ENCODE assay signal across 8 cellular contexts in genomic region chr14:64060648-64061096, GRCh38.
A peak's percentile ranks its signal among the peaks of the same experiment; 100 is the strongest.
DNase-seq lines count a peak whose midpoint lies in the region; ATAC-seq and TF ChIP-seq lines count a peak whose summit lies in the region.

No MANE protein-coding gene starts in this region.

- intact Hi-C loops in CD14-positive monocyte (cut with micrococcal nuclease), result no loop called here
- intact Hi-C loops in left lung (cut with DNase I), result no loop called here
- intact Hi-C loops in sigmoid colon (cut with DNase I), result no loop called here

- TF ChIP-seq EP300 in sigmoid colon (IDR thresholded peaks at IDR 0.05), result no peak

- H3K4me1 Mint-ChIP-seq in CD14-positive monocyte, result no peaks in the 10 kb centered on the region
- H3K4me1 Mint-ChIP-seq in activated T-helper 17 cell treated with anti-CD3 and anti-CD28 coated beads, Interleukin-2, amount 50 U/mL, for 72 hours, result peaks cover 8% of the 10 kb centered on the region
- no peaks in the 10 kb centered on the region for H3K4me1 Mint-ChIP-seq in stimulated activated memory B cell treated with anti-CD40 and anti-IgM and Interleukin-4, amounts not matched to agents 10 μg/mL and 1 μg/mL and 100 μg/mL, for 72 hours

- peak; percentile 37 for ATAC-seq in activated T-helper 17 cell treated with anti-CD3 and anti-CD28 coated beads, Interleukin-2, amount 50 U/mL, for 72 hours (replicated peaks)
- ATAC-seq in left lung (peak; percentile 71), HG02588 (IDR thresholded peaks at IDR 0.05; ENCODE audit: unreplicated experiment) (no peak)
- ATAC-seq in stimulated activated memory B cell treated with anti-CD40 and anti-IgM and Interleukin-4, amounts not matched to agents 10 μg/mL and 1 μg/mL and 100 μg/mL, for 72 hours, result no peak

- H3K9me3 Mint-ChIP-seq in CD14-positive monocyte, result peaks cover 0 to 2% (median 0%) of the 10 kb centered on the region in 7 donors
- no peaks in the 10 kb centered on the region for H3K9me3 Mint-ChIP-seq in activated T-helper 17 cell treated with anti-CD3 and anti-CD28 coated beads, Interleukin-2, amount 50 U/mL, for 72 hours
- no peaks in the 10 kb centered on the region for H3K9me3 Mint-ChIP-seq in stimulated activated memory B cell treated with anti-CD40 and anti-IgM and Interleukin-4, amounts not matched to agents 10 μg/mL and 1 μg/mL and 100 μg/mL, for 72 hours

- H3K4me1 ChIP-seq in left lung (no peaks in the 10 kb centered on the region), sigmoid colon (no peaks in the 10 kb centered on the region)

- no peaks in the 10 kb centered on the region for H3K9me3 ChIP-seq in left lung
- no peaks in the 10 kb centered on the region for H3K9me3 ChIP-seq in sigmoid colon

- H3K4me3 Mint-ChIP-seq in CD14-positive monocyte, result no peak overlapping the region
- H3K4me3 Mint-ChIP-seq in activated T-helper 17 cell treated with anti-CD3 and anti-CD28 coated beads, Interleukin-2, amount 50 U/mL, for 72 hours, result no peak overlapping the region
- no peak overlapping the region for H3K4me3 Mint-ChIP-seq in stimulated activated memory B cell treated with anti-CD40 and anti-IgM and Interleukin-4, amounts not matched to agents 10 μg/mL and 1 μg/mL and 100 μg/mL, for 72 hours

- H3K27me3 ChIP-seq in HL-60 (ENCODE audit: insufficient read depth, poor library complexity, severe bottlenecking), result peaks cover 3% of the 10 kb centered on the region
- no peaks in the 10 kb centered on the region for H3K27me3 ChIP-seq in left lung
- no peaks in the 10 kb centered on the region for H3K27me3 ChIP-seq in sigmoid colon

- no peak overlapping the region for H3K27ac ChIP-seq in HL-60 (replicated peaks)
- H3K27ac ChIP-seq in left lung, result no peak overlapping the region
- no peak overlapping the region for H3K27ac ChIP-seq in sigmoid colon

- no peak for TF ChIP-seq POLR2A in sigmoid colon (IDR thresholded peaks at IDR 0.05)

- H3K27ac Mint-ChIP-seq in CD14-positive monocyte, result no peak overlapping the region
- H3K27ac Mint-ChIP-seq in activated T-helper 17 cell treated with anti-CD3 and anti-CD28 coated beads, Interleukin-2, amount 50 U/mL, for 72 hours, result peak overlapping the region; percentile 29
- H3K27ac Mint-ChIP-seq in stimulated activated memory B cell treated with anti-CD40 and anti-IgM and Interleukin-4, amounts not matched to agents 10 μg/mL and 1 μg/mL and 100 μg/mL, for 72 hours, result no peak overlapping the region

- DNase-seq in CD14-positive monocyte (ENCODE audit: low spot score), result no peak
- DNase-seq in HL-60 (ENCODE audit: low read depth in 1 of 2, low spot score in 1 of 2), result no peak
- DNase-seq in left lung, result no peak
- DNase-seq in ureter (ENCODE audit: low spot score), result no peak
- no peak for DNase-seq in sigmoid colon

- 77 to 92% methylated on average over 5 of the region's 5 CpGs for WGBS in sigmoid colon, 2 donors

- H3K36me3 ChIP-seq in left lung (peaks cover 0 to 5% of the 10 kb centered on the region in 2 donors), sigmoid colon (peaks cover 0 to 11% (median 0%) of the 10 kb centered on the region in 4 donors)

- H3K27me3 Mint-ChIP-seq in CD14-positive monocyte (ENCODE audit: low read depth in 3 of 3), result peaks cover 3 to 6% (median 4%) of the 10 kb centered on the region in 3 donors
- no peaks in the 10 kb centered on the region for H3K27me3 Mint-ChIP-seq in activated T-helper 17 cell treated with anti-CD3 and anti-CD28 coated beads, Interleukin-2, amount 50 U/mL, for 72 hours
- H3K27me3 Mint-ChIP-seq in stimulated activated memory B cell treated with anti-CD40 and anti-IgM and Interleukin-4, amounts not matched to agents 10 μg/mL and 1 μg/mL and 100 μg/mL, for 72 hours, result no peaks in the 10 kb centered on the region

- no peaks in the 10 kb centered on the region for H3K36me3 Mint-ChIP-seq in CD14-positive monocyte
- H3K36me3 Mint-ChIP-seq in activated T-helper 17 cell treated with anti-CD3 and anti-CD28 coated beads, Interleukin-2, amount 50 U/mL, for 72 hours (ENCODE audit: low read depth), result peaks cover 85% of the 10 kb centered on the region
- peaks cover 9% of the 10 kb centered on the region for H3K36me3 Mint-ChIP-seq in stimulated activated memory B cell treated with anti-CD40 and anti-IgM and Interleukin-4, amounts not matched to agents 10 μg/mL and 1 μg/mL and 100 μg/mL, for 72 hours

- TF ChIP-seq CTCF in CD14-positive monocyte (IDR thresholded peaks at IDR 0.05) (peak; percentile 34), HL-60 (IDR thresholded peaks at IDR 0.05; ENCODE audit: insufficient read depth, low read length) (peak; percentile 38), left lung (IDR thresholded peaks at IDR 0.05) (peak; percentile 15 to 29), sigmoid colon (IDR thresholded peaks at IDR 0.05) (peak in 1 of 4 experiments; percentile 8)

- H3K4me3 ChIP-seq in HL-60 (replicated peaks; ENCODE audit: insufficient read depth, low read length) (no peak overlapping the region), left lung (no peak overlapping the region), sigmoid colon (no peak overlapping the region)

Comparison
In these comparisons a context has a peak if more than half of its experiments do, and no peak if none do; other contexts are left out.
1. ATAC-seq: peak in activated T-helper 17 cell treated with anti-CD3 and anti-CD28 coated beads, Interleukin-2, amount 50 U/mL, for 72 hours (single experiment) and left lung (single experiment); none in stimulated activated memory B cell treated with anti-CD40 and anti-IgM and Interleukin-4, amounts not matched to agents 10 μg/mL and 1 μg/mL and 100 μg/mL, for 72 hours (single experiment) and HG02588 (single experiment).